In genomic region chr17:48909796-48910195, GRCh38 we compare ENCODE assay signal across 8 cellular contexts. TPM values are rescaled to one million over a fixed set of nuclear protein-coding genes. Genes with fewer than 3 reads are reported as not detected.
DNase-seq lines count a peak whose midpoint lies in the region; ATAC-seq and TF ChIP-seq lines count a peak whose summit lies in the region.

No MANE protein-coding gene starts in this region.

- no peak for ATAC-seq in activated CD4-positive, alpha-beta T cell treated with anti-CD3 and anti-CD28 coated beads for 36 hours
- ATAC-seq in stimulated activated naive B cell treated with anti-CD40 and anti-IgM and Interleukin-4, amounts not matched to agents 10 μg/mL and 1 μg/mL and 100 μg/mL, for 72 hours (replicated peaks): peak in 1 of 2 donors; percentile 6
- ATAC-seq in HG02642 (IDR thresholded peaks at IDR 0.05; ENCODE audit: poor library complexity, unreplicated experiment): no peak

- peaks cover 54% of the 10 kb centered on the region for H3K36me3 Mint-ChIP-seq in activated CD4-positive, alpha-beta T cell treated with anti-CD3 and anti-CD28 coated beads for 36 hours (ENCODE audit: low read depth)
- peaks cover 57% of the 10 kb centered on the region for H3K36me3 Mint-ChIP-seq in activated T-helper 2 cell treated with anti-CD3 and anti-CD28 coated beads, Interferon-gamma antibody, Interleukin-2, Interleukin-4, amounts not matched to agents 10 μg/mL and 5 μg/mL and 100 μg/mL, durations not matched to agents 14 hours and 24 hours and 36 hours (ENCODE audit: low read depth)
- peaks cover 46 to 54% of the 10 kb centered on the region in 2 donors for H3K36me3 Mint-ChIP-seq in stimulated activated naive B cell treated with anti-CD40 and anti-IgM and Interleukin-4, amounts not matched to agents 10 μg/mL and 1 μg/mL and 100 μg/mL, for 72 hours

- H3K27me3 Mint-ChIP-seq in activated CD4-positive, alpha-beta T cell treated with anti-CD3 and anti-CD28 coated beads for 36 hours: no peaks in the 10 kb centered on the region
- no peaks in the 10 kb centered on the region for H3K27me3 Mint-ChIP-seq in activated T-helper 2 cell treated with anti-CD3 and anti-CD28 coated beads, Interferon-gamma antibody, Interleukin-2, Interleukin-4, amounts not matched to agents 10 μg/mL and 5 μg/mL and 100 μg/mL, durations not matched to agents 14 hours and 24 hours and 36 hours (ENCODE audit: low read depth)
- H3K27me3 Mint-ChIP-seq in stimulated activated naive B cell treated with anti-CD40 and anti-IgM and Interleukin-4, amounts not matched to agents 10 μg/mL and 1 μg/mL and 100 μg/mL, for 72 hours: no peaks in the 10 kb centered on the region

- POLR2A ChIA-PET in activated CD4-positive, alpha-beta T cell treated with anti-CD3 and anti-CD28 coated beads for 36 hours (lab: Charles Lee): interaction anchor here (0.6 to 2.9 kb wide), 3 partner anchors 16 to 20 kb away, joined by 3 to 26 read pairs (median 3); partner anchors contain the start of gene ATP5MC1

- peaks cover 25% of the 10 kb centered on the region for H3K4me1 ChIP-seq in hepatocyte (ENCODE audit: insufficient read depth)

- DNase-seq in activated CD4-positive, alpha-beta T cell treated with anti-CD3 and anti-CD28 coated beads for 36 hours: no peak
- no peak for DNase-seq in activated CD4-positive, alpha-beta T cell treated with anti-CD3 and anti-CD28 coated beads for 1 hour
- no peak for DNase-seq in activated T-helper 2 cell treated with anti-CD3 and anti-CD28 coated beads, Interferon-gamma antibody, Interleukin-2, Interleukin-4, amounts not matched to agents 10 μg/mL and 5 μg/mL and 100 μg/mL, durations not matched to agents 14 hours and 24 hours and 36 hours (ENCODE audit: low spot score)
- DNase-seq in hepatocyte (ENCODE audit: low spot score) (no peak), AML-193 (lab: John Stamatoyannopoulos, UW) (no peak), NCI-H1930 (lab: John Stamatoyannopoulos, UW) (no peak)
- peak; percentile 6 for DNase-seq in stimulated activated naive B cell treated with anti-CD40 and anti-IgM and Interleukin-4, amounts not matched to agents 10 μg/mL and 1 μg/mL and 100 μg/mL, for 72 hours

- H3K4me3 Mint-ChIP-seq in activated CD4-positive, alpha-beta T cell treated with anti-CD3 and anti-CD28 coated beads for 36 hours: peak overlapping the region; percentile 89
- peak overlapping the region; percentile 87 for H3K4me3 Mint-ChIP-seq in activated T-helper 2 cell treated with anti-CD3 and anti-CD28 coated beads, Interferon-gamma antibody, Interleukin-2, Interleukin-4, amounts not matched to agents 10 μg/mL and 5 μg/mL and 100 μg/mL, durations not matched to agents 14 hours and 24 hours and 36 hours (ENCODE audit: low read depth)
- H3K4me3 Mint-ChIP-seq in stimulated activated naive B cell treated with anti-CD40 and anti-IgM and Interleukin-4, amounts not matched to agents 10 μg/mL and 1 μg/mL and 100 μg/mL, for 72 hours: peak overlapping the region; percentile 91 to 100

- peaks cover 71% of the 10 kb centered on the region for H3K79me2 ChIP-seq in hepatocyte

- no peak overlapping the region for H2AFZ ChIP-seq in hepatocyte

- H3K36me3 ChIP-seq in hepatocyte (replicated peaks; ENCODE audit: insufficient read depth, low read depth): no peaks in the 10 kb centered on the region

- H3K27ac Mint-ChIP-seq in activated CD4-positive, alpha-beta T cell treated with anti-CD3 and anti-CD28 coated beads for 36 hours: peak overlapping the region; percentile 94
- peak overlapping the region; percentile 79 for H3K27ac Mint-ChIP-seq in activated T-helper 2 cell treated with anti-CD3 and anti-CD28 coated beads, Interferon-gamma antibody, Interleukin-2, Interleukin-4, amounts not matched to agents 10 μg/mL and 5 μg/mL and 100 μg/mL, durations not matched to agents 14 hours and 24 hours and 36 hours
- peak overlapping the region; percentile 94 for H3K27ac Mint-ChIP-seq in stimulated activated naive B cell treated with anti-CD40 and anti-IgM and Interleukin-4, amounts not matched to agents 10 μg/mL and 1 μg/mL and 100 μg/mL, for 72 hours

- H4K20me1 ChIP-seq in hepatocyte (ENCODE audit: insufficient read depth, poor library complexity, severe bottlenecking): peaks cover 42% of the 10 kb centered on the region

- H3K4me3 ChIP-seq in hepatocyte: peak overlapping the region; percentile 42

- WGBS in hepatocyte (ENCODE audit: low lambda C conversion rate, missing lambda C conversion rate): 63% methylated on average over 4 of the region's 4 CpGs

- H3K27me3 ChIP-seq in hepatocyte: no peaks in the 10 kb centered on the region

- CTCF ChIA-PET in activated CD4-positive, alpha-beta T cell treated with anti-CD3 and anti-CD28 coated beads for 36 hours (lab: Charles Lee): interaction anchor here (1.0 to 1.1 kb wide), 3 partner anchors 17 to 968 kb away, joined by 3 to 4 read pairs (median 3); partner anchors contain the start of genes ATP5MC1 and PNPO

- TF ChIP-seq CTCF in hepatocyte (IDR thresholded peaks at IDR 0.05; ENCODE audit: poor library complexity): no peak

- H3K4me2 ChIP-seq in hepatocyte: peak overlapping the region; percentile 90

- intact Hi-C loops in activated CD4-positive, alpha-beta T cell treated with anti-CD3 and anti-CD28 coated beads for 36 hours (cut with DNase I, micrococcal nuclease): loop anchor here in 1 of 2 experiments (2.0 to 10.0 kb wide), 6 partner anchors 435 to 1259 kb away; partner anchors contain the start of genes PNPO and SNX11
- intact Hi-C loops in activated T-helper 2 cell treated with anti-CD3 and anti-CD28 coated beads, Interferon-gamma antibody, Interleukin-2, Interleukin-4, amounts not matched to agents 10 μg/mL and 5 μg/mL and 100 μg/mL, durations not matched to agents 14 hours and 24 hours and 36 hours (cut with micrococcal nuclease): loop anchor here (10.0 kb wide), 1 partner anchor 285 kb away; no protein-coding TSS in a partner anchor

- H3K27ac ChIP-seq in hepatocyte: peak overlapping the region; percentile 97

- no peaks in the 10 kb centered on the region for H3K9me2 ChIP-seq in hepatocyte (replicated peaks; ENCODE audit: insufficient read depth)

- H3K4me1 Mint-ChIP-seq in activated CD4-positive, alpha-beta T cell treated with anti-CD3 and anti-CD28 coated beads for 36 hours: peaks cover 61% of the 10 kb centered on the region
- H3K4me1 Mint-ChIP-seq in activated T-helper 2 cell treated with anti-CD3 and anti-CD28 coated beads, Interferon-gamma antibody, Interleukin-2, Interleukin-4, amounts not matched to agents 10 μg/mL and 5 μg/mL and 100 μg/mL, durations not matched to agents 14 hours and 24 hours and 36 hours (ENCODE audit: low read depth): peaks cover 49% of the 10 kb centered on the region
- H3K4me1 Mint-ChIP-seq in stimulated activated naive B cell treated with anti-CD40 and anti-IgM and Interleukin-4, amounts not matched to agents 10 μg/mL and 1 μg/mL and 100 μg/mL, for 72 hours: peaks cover 44 to 59% of the 10 kb centered on the region in 2 donors

- no peaks in the 10 kb centered on the region for H3K9me3 ChIP-seq in hepatocyte (ENCODE audit: low read depth)

- no peaks in the 10 kb centered on the region for H3K9me3 Mint-ChIP-seq in activated CD4-positive, alpha-beta T cell treated with anti-CD3 and anti-CD28 coated beads for 36 hours (ENCODE audit: low read depth)
- H3K9me3 Mint-ChIP-seq in activated T-helper 2 cell treated with anti-CD3 and anti-CD28 coated beads, Interferon-gamma antibody, Interleukin-2, Interleukin-4, amounts not matched to agents 10 μg/mL and 5 μg/mL and 100 μg/mL, durations not matched to agents 14 hours and 24 hours and 36 hours: no peaks in the 10 kb centered on the region
- peaks cover 3 to 8% of the 10 kb centered on the region in 2 donors for H3K9me3 Mint-ChIP-seq in stimulated activated naive B cell treated with anti-CD40 and anti-IgM and Interleukin-4, amounts not matched to agents 10 μg/mL and 1 μg/mL and 100 μg/mL, for 72 hours

RNA-seq across cellular contexts. Expression of gene UBE2Z, which starts 1.6 kb away (rescaled TPM):
- total RNA-seq in activated CD4-positive, alpha-beta T cell treated with anti-CD3 and anti-CD28 coated beads for 36 hours: 100 to 1,000 TPM; 104 TPM
- total RNA-seq in activated T-helper 2 cell treated with anti-CD3 and anti-CD28 coated beads, Interferon-gamma antibody, Interleukin-2, Interleukin-4, amounts not matched to agents 10 μg/mL and 5 μg/mL and 100 μg/mL, durations not matched to agents 14 hours and 24 hours and 36 hours: 81.3 and 85.2 TPM in 2 replicates
- 62.3 and 63.3 TPM in 2 replicates for total RNA-seq in hepatocyte
- polyA plus RNA-seq in hepatocyte: 66.7 and 73.7 TPM in 2 replicates

RNA-seq across cellular contexts. Expression of gene ATP5MC1, which starts 17.2 kb away (rescaled TPM):
- total RNA-seq in activated CD4-positive, alpha-beta T cell treated with anti-CD3 and anti-CD28 coated beads for 36 hours: 100 to 1,000 TPM; 102 to 124 TPM
- total RNA-seq in activated T-helper 2 cell treated with anti-CD3 and anti-CD28 coated beads, Interferon-gamma antibody, Interleukin-2, Interleukin-4, amounts not matched to agents 10 μg/mL and 5 μg/mL and 100 μg/mL, durations not matched to agents 14 hours and 24 hours and 36 hours: 153 and 156 TPM in 2 replicates
- 91.6 and 107 TPM in 2 replicates for total RNA-seq in hepatocyte
- 197 and 223 TPM in 2 replicates for polyA plus RNA-seq in hepatocyte

RNA-seq across cellular contexts. Expression of gene SNF8, which starts 34.8 kb away (rescaled TPM):
- 10 to 100 TPM; 59.5 to 94.0 TPM for total RNA-seq in activated CD4-positive, alpha-beta T cell treated with anti-CD3 and anti-CD28 coated beads for 36 hours
- total RNA-seq in activated T-helper 2 cell treated with anti-CD3 and anti-CD28 coated beads, Interferon-gamma antibody, Interleukin-2, Interleukin-4, amounts not matched to agents 10 μg/mL and 5 μg/mL and 100 μg/mL, durations not matched to agents 14 hours and 24 hours and 36 hours: 145 and 152 TPM in 2 replicates
- 91.5 and 101 TPM in 2 replicates for total RNA-seq in hepatocyte
- polyA plus RNA-seq in hepatocyte: 195 and 227 TPM in 2 replicates

RNA-seq across cellular contexts. Expression of gene GIP, which starts 58.6 kb away (rescaled TPM):
- total RNA-seq in activated CD4-positive, alpha-beta T cell treated with anti-CD3 and anti-CD28 coated beads for 36 hours: not detected
- not detected in 2 replicates for total RNA-seq in activated T-helper 2 cell treated with anti-CD3 and anti-CD28 coated beads, Interferon-gamma antibody, Interleukin-2, Interleukin-4, amounts not matched to agents 10 μg/mL and 5 μg/mL and 100 μg/mL, durations not matched to agents 14 hours and 24 hours and 36 hours
- total RNA-seq in hepatocyte: not detected in 2 replicates
- 2.3 TPM in 2 replicates for polyA plus RNA-seq in hepatocyte
